16 cellular contexts compared by ENCODE assay signal in the genomic region with DNA sequence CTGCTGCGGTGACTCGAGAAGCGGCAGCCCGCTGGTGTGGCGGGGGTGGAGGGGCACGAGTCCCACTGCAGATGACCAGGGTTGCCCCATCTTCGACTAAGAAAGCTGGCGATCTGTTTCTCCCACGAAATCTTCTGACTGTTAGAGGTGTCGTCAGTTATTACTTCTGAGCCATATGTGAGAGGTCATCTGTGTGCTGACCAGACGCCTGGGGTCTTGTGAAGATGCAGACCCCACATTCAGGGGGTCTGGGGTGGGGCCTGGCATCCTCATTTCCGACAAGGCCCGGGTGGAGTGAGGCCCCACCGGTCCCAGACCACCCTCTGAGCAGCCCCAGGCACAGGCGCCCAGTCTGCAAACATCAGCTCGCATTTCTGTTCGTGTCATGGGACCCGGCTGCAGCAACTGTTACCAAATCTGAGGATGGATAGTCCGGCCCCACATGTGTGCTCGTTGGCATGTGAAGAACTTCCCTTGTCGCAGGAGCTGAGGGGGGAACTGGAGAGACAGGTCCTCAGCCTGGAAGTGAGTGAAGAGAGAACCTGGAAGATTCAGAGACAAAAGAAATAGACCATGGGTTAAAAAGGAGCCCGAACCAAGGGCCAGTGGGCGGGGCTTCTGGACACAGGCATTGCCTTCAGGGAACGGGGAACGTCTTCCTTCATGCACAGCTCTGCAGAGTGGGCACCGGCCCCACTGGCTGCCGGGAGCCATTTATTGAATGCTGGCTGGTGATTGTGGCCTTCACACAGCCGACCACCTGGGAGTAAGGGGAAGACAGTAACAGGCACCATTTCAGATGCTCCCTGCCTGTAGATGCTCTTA.
DNase-seq lines count a peak whose midpoint lies in the region; ATAC-seq and TF ChIP-seq lines count a peak whose summit lies in the region.
"Had no signal": no experiment of that assay in that cellular context is flagged by ENCODE, and none has a peak within 500 bp of the region (broad histone marks: within the 10 kb centered on the region; RNA-seq: fewer than 3 reads in every experiment).

No MANE protein-coding gene starts in this region.

- H3K79me2 ChIP-seq in DND-41 (ENCODE audit: insufficient read depth, low read length): no peaks in the 10 kb centered on the region

- no peak overlapping the region for H3K4me3 Mint-ChIP-seq in activated B cell treated with CpG ODN at 0.5 μM for 24 hours
- H3K4me3 Mint-ChIP-seq: central memory CD8-positive, alpha-beta T cell; mesothelial cell of epicardium; nephron progenitor cell had no signal

- H3K4me1 Mint-ChIP-seq in activated B cell treated with CpG ODN at 0.5 μM for 24 hours: peaks cover 15% of the 10 kb centered on the region
- H3K4me1 Mint-ChIP-seq: mesothelial cell of epicardium had no signal

- no peaks in the 10 kb centered on the region; the same call in none of the 2 replicates for H4K20me1 ChIP-seq in DND-41 (ENCODE audit: insufficient read depth, low read length)

- peaks cover 8% of the 10 kb centered on the region for H3K27me3 ChIP-seq in DND-41 (ENCODE audit: insufficient read depth, low read length, poor library complexity)
- H3K27me3 ChIP-seq in stomach: no peaks in the 10 kb centered on the region

- TF ChIP-seq EP300 in stomach (IDR thresholded peaks at IDR 0.05): no peak

- H3K4me1 ChIP-seq in DND-41 (ENCODE audit: insufficient read depth, low read length) (peaks cover 7% of the 10 kb centered on the region; the same call in 1 of the 2 replicates), stomach (peaks cover 0 to 5% (median 0%) of the 10 kb centered on the region in 4 donors)

- CTCF ChIA-PET in activated B cell treated with CpG ODN at 0.5 μM for 24 hours (lab: Charles Lee): no interaction called here

- H3K9me3 Mint-ChIP-seq in activated B cell treated with CpG ODN at 0.5 μM for 24 hours: no peaks in the 10 kb centered on the region
- H3K9me3 Mint-ChIP-seq: central memory CD8-positive, alpha-beta T cell; mesothelial cell of epicardium had no signal

- ATAC-seq in DND-41 (ENCODE audit: insufficient read depth, low read depth) (no peak), activated B cell treated with CpG ODN at 0.5 μM for 24 hours (ENCODE audit: low read depth) (no peak), left lobe of liver (no peak), GM18873 (IDR thresholded peaks at IDR 0.05; ENCODE audit: low FRiP score, unreplicated experiment) (no peak), HG03521 (IDR thresholded peaks at IDR 0.05; ENCODE audit: unreplicated experiment) (no peak), HG03571 (IDR thresholded peaks at IDR 0.05; ENCODE audit: unreplicated experiment) (no peak)
- ATAC-seq: stimulated activated naive CD8-positive, alpha-beta T cell treated with anti-CD3 and anti-CD28 coated beads, Interleukin-15, Interleukin-2, amounts not matched to agents 100 U/mL and 50 U/mL, for 24 hours had no signal

- H3K27ac Mint-ChIP-seq in activated B cell treated with CpG ODN at 0.5 μM for 24 hours: no peak overlapping the region
- H3K27ac Mint-ChIP-seq: mesothelial cell of epicardium had no signal

- POLR2A ChIA-PET in activated B cell treated with CpG ODN at 0.5 μM for 24 hours (lab: Charles Lee): no interaction called here

- H3K27me3 Mint-ChIP-seq in activated B cell treated with CpG ODN at 0.5 μM for 24 hours: no peaks in the 10 kb centered on the region

- intact Hi-C loops in activated B cell treated with CpG ODN at 0.5 μM for 24 hours (cut with micrococcal nuclease) (no loop called here), stomach (cut with DNase I; ENCODE audit: low total_unique reads) (no loop called here)

- WGBS in stomach, 5 donors: 80 to 89% (median 85%) methylated on average over 23 to 28 of the region's 28 CpGs

- H3K9me3 ChIP-seq in DND-41 (ENCODE audit: insufficient read depth, low read length, severe bottlenecking): no peaks in the 10 kb centered on the region
- no peaks in the 10 kb centered on the region for H3K9me3 ChIP-seq in stomach

- H3K36me3 ChIP-seq in DND-41 (ENCODE audit: insufficient read depth, low read length): no peaks in the 10 kb centered on the region
- H3K36me3 ChIP-seq in stomach: peaks cover 0 to 22% (median 8%) of the 10 kb centered on the region in 4 donors

- H3K4me2 ChIP-seq in DND-41 (ENCODE audit: insufficient read depth, low read length): no peak overlapping the region

- TF ChIP-seq POLR2A in stomach (IDR thresholded peaks at IDR 0.05): no peak

- H3K4me3 ChIP-seq in DND-41 (ENCODE audit: low read depth in 1 of 2, low read length in 2 of 2) (no peak overlapping the region), stomach (no peak overlapping the region)

- H3K27ac ChIP-seq in DND-41 (ENCODE audit: low read length) (no peak overlapping the region), stomach (no peak overlapping the region)

- no peak overlapping the region for H3K9ac ChIP-seq in DND-41 (ENCODE audit: low read depth, low read length)

- DNase-seq in DND-41 (peak; percentile 1), activated B cell treated with CpG ODN at 0.5 μM for 24 hours (peak; percentile 5), left lobe of liver (ENCODE audit: low spot score) (peak; percentile 39), stomach (peak; percentile 22)
- DNase-seq: activated CD4-positive, CD25-positive, alpha-beta regulatory T cell; activated naive CD4-positive, alpha-beta T cell; NCI-H1092 treated with DMSO at 0.1 percent for 48 hours; NCI-H524; nephron progenitor cell; SIG-M5; stimulated activated naive CD8-positive, alpha-beta T cell treated with anti-CD3 and anti-CD28 coated beads, Interleukin-15, Interleukin-2, amounts not matched to agents 100 U/mL and 50 U/mL, for 24 hours had no signal

- no peak overlapping the region for H2AFZ ChIP-seq in DND-41 (ENCODE audit: low read depth, low read length)

- H3K36me3 Mint-ChIP-seq in activated B cell treated with CpG ODN at 0.5 μM for 24 hours (ENCODE audit: low read depth): no peaks in the 10 kb centered on the region
- H3K36me3 Mint-ChIP-seq: mesothelial cell of epicardium had no signal

- TF ChIP-seq CTCF in DND-41 (IDR thresholded peaks at IDR 0.05; ENCODE audit: borderline replicate concordance, extremely low read depth, low read length, poor library complexity, severe bottlenecking) (no peak), activated B cell treated with CpG ODN at 0.5 μM for 24 hours (IDR thresholded peaks at IDR 0.05) (no peak), stomach (IDR thresholded peaks at IDR 0.05) (no peak)
